Comparison of ENCODE assay signal across 32 cellular contexts in genomic region chr16:48451323-48451722, GRCh38.
"Had no signal": no experiment of that assay in that cellular context is flagged by ENCODE, and none has a peak within 500 bp of the region (broad histone marks: within the 10 kb centered on the region; RNA-seq: fewer than 3 reads in every experiment).

No MANE protein-coding gene starts in this region.

- H3K27me3 Mint-ChIP-seq: activated naive CD8-positive, alpha-beta T cell; central memory CD8-positive, alpha-beta T cell; T-helper 17 cell had no signal

- DNase-seq: activated CD4-positive, alpha-beta memory T cell treated with anti-CD3 and anti-CD28 coated beads for 36 hours; activated CD4-positive, alpha-beta T cell treated with anti-CD3 and anti-CD28 coated beads for 36 hours; activated CD4-positive, alpha-beta T cell treated with anti-CD3 and anti-CD28 coated beads, Interleukin-2, amount 10 ng/mL, durations not matched to agents 24 days and 14 days; activated CD4-positive, CD25-positive, alpha-beta regulatory T cell; activated CD4-positive, CD25-positive, alpha-beta regulatory T cell treated with anti-CD3 and anti-CD28 coated beads, Interleukin-2, amount 50 U/mL, for 72 hours; activated CD8-positive, alpha-beta T cell treated with anti-CD3 and anti-CD28 coated beads, Interleukin-2, amount 10 ng/mL, durations not matched to agents 7 days and 5 days; activated gamma-delta T cell; activated naive CD4-positive, alpha-beta T cell treated with anti-CD3 and anti-CD28 coated beads, Interleukin-2, amount 50 U/mL, for 16 hours; activated naive CD4-positive, alpha-beta T cell treated with Interleukin-2 at 50 U/mL for 16 hours; activated T-cell treated with anti-CD3 and anti-CD28 coated beads for 4 hours; activated T-cell treated with anti-CD3 and anti-CD28 coated beads, Interleukin-2, amount 50 U/mL, for 24 hours; activated T-cell treated with anti-CD3 and anti-CD28 coated beads, Interleukin-2, amount 50 U/mL, for 72 hours; amniotic stem cell; anterior cingulate cortex; brain microvascular endothelial cell; effector memory CD4-positive, alpha-beta T cell; endodermal cell; foreskin keratinocyte; gastrocnemius medialis; glutamatergic neuron; heart left ventricle; SW 1271; T-helper 1 cell; T-helper 17 cell; T1000 had no signal

- H3K27ac ChIP-seq: brain microvascular endothelial cell, coronary artery, dorsolateral prefrontal cortex, foreskin keratinocyte, gastrocnemius medialis, heart left ventricle had no signal

- H3K27ac Mint-ChIP-seq: activated CD4-positive, alpha-beta memory T cell treated with anti-CD3 and anti-CD28 coated beads for 36 hours; activated CD4-positive, alpha-beta T cell treated with anti-CD3 and anti-CD28 coated beads for 36 hours; activated CD4-positive, alpha-beta T cell treated with anti-CD3 and anti-CD28 coated beads, Interleukin-2, amount 10 ng/mL, durations not matched to agents 24 days and 14 days; activated CD8-positive, alpha-beta T cell treated with anti-CD3 and anti-CD28 coated beads, Interleukin-2, amount 10 ng/mL, durations not matched to agents 7 days and 5 days; activated naive CD8-positive, alpha-beta T cell; activated T-cell treated with anti-CD3 and anti-CD28 coated beads, Interleukin-2, amount 50 U/mL, for 24 hours; activated T-cell treated with anti-CD3 and anti-CD28 coated beads, Interleukin-2, amount 50 U/mL, for 72 hours; dendritic cell treated with granulocyte-macrophage colony-stimulating factor and Interleukin-4, amounts not matched to agents 40 ng/mL and 50 ng/mL, for 4 days; endodermal cell; T-helper 17 cell; T-helper 2 cell treated with Interferon-gamma antibody and Interleukin-4, amounts not matched to agents 5 μg/mL and 100 μg/mL, for 36 hours had no signal

- H3K9me3 Mint-ChIP-seq: activated CD4-positive, alpha-beta memory T cell treated with anti-CD3 and anti-CD28 coated beads for 36 hours; activated CD4-positive, alpha-beta T cell treated with anti-CD3 and anti-CD28 coated beads, Interleukin-2, amount 10 ng/mL, durations not matched to agents 24 days and 14 days; activated T-cell treated with anti-CD3 and anti-CD28 coated beads, Interleukin-2, amount 50 U/mL, for 24 hours; activated T-cell treated with anti-CD3 and anti-CD28 coated beads, Interleukin-2, amount 50 U/mL, for 72 hours; central memory CD8-positive, alpha-beta T cell; dendritic cell treated with granulocyte-macrophage colony-stimulating factor and Interleukin-4, amounts not matched to agents 40 ng/mL and 50 ng/mL, for 4 days; endodermal cell; T-helper 2 cell treated with Interferon-gamma antibody and Interleukin-4, amounts not matched to agents 5 μg/mL and 100 μg/mL, for 36 hours had no signal

- H3K36me3 ChIP-seq: brain microvascular endothelial cell, gastrocnemius medialis, heart left ventricle had no signal

- H3K36me3 Mint-ChIP-seq: activated CD4-positive, alpha-beta memory T cell treated with anti-CD3 and anti-CD28 coated beads for 36 hours; activated naive CD8-positive, alpha-beta T cell had no signal

- H3K27me3 ChIP-seq: brain microvascular endothelial cell, dorsolateral prefrontal cortex, foreskin keratinocyte, gastrocnemius medialis, heart left ventricle had no signal

- H3K4me1 ChIP-seq: foreskin keratinocyte had no signal

- H3K4me3 ChIP-seq: coronary artery, dorsolateral prefrontal cortex, gastrocnemius medialis, heart left ventricle had no signal

- H3K4me3 Mint-ChIP-seq: activated CD4-positive, alpha-beta memory T cell treated with anti-CD3 and anti-CD28 coated beads for 36 hours; activated CD4-positive, alpha-beta T cell treated with anti-CD3 and anti-CD28 coated beads for 36 hours; activated CD4-positive, alpha-beta T cell treated with anti-CD3 and anti-CD28 coated beads, Interleukin-2, amount 10 ng/mL, durations not matched to agents 24 days and 14 days; activated CD8-positive, alpha-beta T cell treated with anti-CD3 and anti-CD28 coated beads, Interleukin-2, amount 10 ng/mL, durations not matched to agents 7 days and 5 days; activated naive CD8-positive, alpha-beta T cell; activated T-cell treated with anti-CD3 and anti-CD28 coated beads, Interleukin-2, amount 50 U/mL, for 24 hours; activated T-cell treated with anti-CD3 and anti-CD28 coated beads, Interleukin-2, amount 50 U/mL, for 72 hours; central memory CD8-positive, alpha-beta T cell; dendritic cell treated with granulocyte-macrophage colony-stimulating factor and Interleukin-4, amounts not matched to agents 40 ng/mL and 50 ng/mL, for 4 days; endodermal cell; T-helper 17 cell; T-helper 2 cell treated with Interferon-gamma antibody and Interleukin-4, amounts not matched to agents 5 μg/mL and 100 μg/mL, for 36 hours had no signal

- H3K9me3 ChIP-seq: gastrocnemius medialis, heart left ventricle had no signal

- H3K4me1 Mint-ChIP-seq: activated CD4-positive, alpha-beta T cell treated with anti-CD3 and anti-CD28 coated beads for 36 hours; activated CD4-positive, alpha-beta T cell treated with anti-CD3 and anti-CD28 coated beads, Interleukin-2, amount 10 ng/mL, durations not matched to agents 24 days and 14 days; central memory CD8-positive, alpha-beta T cell; endodermal cell; T-helper 17 cell had no signal

- ATAC-seq: activated CD4-positive, alpha-beta T cell treated with anti-CD3 and anti-CD28 coated beads for 36 hours; activated CD8-positive, alpha-beta T cell treated with anti-CD3 and anti-CD28 coated beads, Interleukin-2, amount 10 ng/mL, durations not matched to agents 7 days and 5 days; activated T-cell treated with anti-CD3 and anti-CD28 coated beads, Interleukin-2, amount 50 U/mL, for 72 hours; esophagus mucosa; foreskin keratinocyte; gastrocnemius medialis; heart left ventricle; T-helper 17 cell had no signal
